28 cellular contexts compared by ENCODE assay signal in the genomic region with DNA sequence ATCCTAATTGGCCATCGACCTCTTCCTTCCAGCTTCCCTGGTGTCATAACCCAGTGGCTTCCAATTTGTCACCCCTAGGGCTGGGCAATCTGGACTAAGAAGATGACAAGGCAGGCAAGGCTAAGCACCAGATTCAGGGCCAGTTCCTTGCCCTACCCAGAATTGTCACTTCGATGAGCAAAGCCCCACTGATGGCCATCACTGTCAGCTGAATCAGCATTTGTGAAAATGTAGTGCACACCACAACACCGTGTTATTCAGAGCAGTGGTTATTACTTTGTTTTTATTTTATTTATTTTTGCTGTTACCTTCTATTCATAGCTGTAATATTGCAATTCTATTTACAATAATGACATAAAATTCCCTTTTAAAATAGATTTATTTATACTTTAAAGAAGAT.
"Had no signal": no experiment of that assay in that cellular context is flagged by ENCODE, and none has a peak within 500 bp of the region (broad histone marks: within the 10 kb centered on the region; RNA-seq: fewer than 3 reads in every experiment).

No MANE protein-coding gene starts in this region.

- H3K4me1 Mint-ChIP-seq: naive B cell; stimulated activated naive CD8-positive, alpha-beta T cell treated with anti-CD3 and anti-CD28 coated beads, Interleukin-15, amount 100 ng/mL, for 72 hours had no signal

- FAIRE-seq: endothelial cell of umbilical vein, keratinocyte, small intestine, urothelium cell line had no signal

- H3K9me3 ChIP-seq: esophagus muscularis mucosa, gastroesophageal sphincter, lower lobe of right lung, mucosa of descending colon, right atrium auricular region, tibial artery, upper lobe of left lung had no signal

- DNase-seq: dermis blood vessel endothelial cell; effector memory CD4-positive, alpha-beta T cell; foreskin keratinocyte; glutamatergic neuron; left ventricle myocardium superior; lower lobe of right lung; mucosa of descending colon; naive B cell; small intestine; stimulated activated CD4-positive, alpha-beta T cell treated with anti-CD3 and anti-CD28 coated beads, Interleukin-12 subunit alpha, Interleukin-12 subunit beta, amount 100 ng/mL, for 4 hours; stimulated activated CD4-positive, alpha-beta T cell treated with anti-CD3 and anti-CD28 coated beads, Interleukin-1b, Interleukin-23, amount 100 ng/mL, for 48 hours; stimulated activated CD4-positive, alpha-beta T cell treated with anti-CD3 and anti-CD28 coated beads, Interleukin-4, amount 100 ng/mL, for 1 hour; stimulated activated CD8-positive, alpha-beta memory T cell treated with anti-CD3 and anti-CD28 coated beads, Interleukin-4, amount 100 ng/mL, for 48 hours; stimulated activated naive CD4-positive, alpha-beta T cell; stimulated activated naive CD8-positive, alpha-beta T cell treated with anti-CD3 and anti-CD28 coated beads, Interleukin-15, amount 100 ng/mL, for 72 hours; tibial artery; upper lobe of left lung had no signal

- H3K36me3 Mint-ChIP-seq: naive B cell; natural killer cell treated with Interleukin-12 subunit alpha and Interleukin-12 subunit beta and Interleukin-15 and Interleukin-18, amount 100 ng/mL, for 72 hours had no signal

- H3K4me3 ChIP-seq: coronary artery, esophagus muscularis mucosa, gastroesophageal sphincter, lower lobe of right lung, mucosa of descending colon, right atrium auricular region, tibial artery, upper lobe of left lung had no signal

- H3K9ac ChIP-seq: parathyroid adenoma had no signal

- H3K4me3 Mint-ChIP-seq: naive B cell; natural killer cell treated with Interleukin-12 subunit alpha and Interleukin-12 subunit beta and Interleukin-15 and Interleukin-18, amount 100 ng/mL, for 72 hours; neural crest cell; stimulated activated naive CD8-positive, alpha-beta T cell treated with anti-CD3 and anti-CD28 coated beads, Interleukin-15, amount 100 ng/mL, for 72 hours had no signal

- H3K27ac ChIP-seq: coronary artery, esophagus muscularis mucosa, foreskin keratinocyte, gastroesophageal sphincter, lower lobe of right lung, parathyroid adenoma, right atrium auricular region, tibial artery, upper lobe of left lung had no signal

- ATAC-seq: foreskin keratinocyte; gastroesophageal sphincter; left ventricle myocardium superior; lower lobe of right lung; mucosa of descending colon; natural killer cell treated with Interleukin-12 subunit alpha and Interleukin-12 subunit beta and Interleukin-15 and Interleukin-18, amount 100 ng/mL, for 72 hours; stimulated activated naive CD8-positive, alpha-beta T cell treated with anti-CD3 and anti-CD28 coated beads, Interleukin-15, amount 100 ng/mL, for 72 hours had no signal

- H3K27ac Mint-ChIP-seq: naive B cell; natural killer cell treated with Interleukin-12 subunit alpha and Interleukin-12 subunit beta and Interleukin-15 and Interleukin-18, amount 100 ng/mL, for 72 hours; progenitor cell of endocrine pancreas; stimulated activated naive CD8-positive, alpha-beta T cell treated with anti-CD3 and anti-CD28 coated beads, Interleukin-15, amount 100 ng/mL, for 72 hours had no signal

- H3K4me1 ChIP-seq: esophagus muscularis mucosa, lower lobe of right lung, parathyroid adenoma, right atrium auricular region, tibial artery, upper lobe of left lung had no signal

- H3K27me3 Mint-ChIP-seq: natural killer cell treated with Interleukin-12 subunit alpha and Interleukin-12 subunit beta and Interleukin-15 and Interleukin-18, amount 100 ng/mL, for 72 hours; progenitor cell of endocrine pancreas; stimulated activated naive CD8-positive, alpha-beta T cell treated with anti-CD3 and anti-CD28 coated beads, Interleukin-15, amount 100 ng/mL, for 72 hours had no signal

- H3K36me3 ChIP-seq: esophagus muscularis mucosa, gastroesophageal sphincter, lower lobe of right lung, right atrium auricular region, tibial artery, upper lobe of left lung had no signal

- H3K9me3 Mint-ChIP-seq: natural killer cell treated with Interleukin-12 subunit alpha and Interleukin-12 subunit beta and Interleukin-15 and Interleukin-18, amount 100 ng/mL, for 72 hours; neural crest cell; stimulated activated naive CD8-positive, alpha-beta T cell treated with anti-CD3 and anti-CD28 coated beads, Interleukin-15, amount 100 ng/mL, for 72 hours had no signal

- H3K27me3 ChIP-seq: esophagus muscularis mucosa, foreskin keratinocyte, gastroesophageal sphincter, right atrium auricular region, upper lobe of left lung had no signal
